Comparison of ENCODE assay signal across 8 cellular contexts in the genomic region with DNA sequence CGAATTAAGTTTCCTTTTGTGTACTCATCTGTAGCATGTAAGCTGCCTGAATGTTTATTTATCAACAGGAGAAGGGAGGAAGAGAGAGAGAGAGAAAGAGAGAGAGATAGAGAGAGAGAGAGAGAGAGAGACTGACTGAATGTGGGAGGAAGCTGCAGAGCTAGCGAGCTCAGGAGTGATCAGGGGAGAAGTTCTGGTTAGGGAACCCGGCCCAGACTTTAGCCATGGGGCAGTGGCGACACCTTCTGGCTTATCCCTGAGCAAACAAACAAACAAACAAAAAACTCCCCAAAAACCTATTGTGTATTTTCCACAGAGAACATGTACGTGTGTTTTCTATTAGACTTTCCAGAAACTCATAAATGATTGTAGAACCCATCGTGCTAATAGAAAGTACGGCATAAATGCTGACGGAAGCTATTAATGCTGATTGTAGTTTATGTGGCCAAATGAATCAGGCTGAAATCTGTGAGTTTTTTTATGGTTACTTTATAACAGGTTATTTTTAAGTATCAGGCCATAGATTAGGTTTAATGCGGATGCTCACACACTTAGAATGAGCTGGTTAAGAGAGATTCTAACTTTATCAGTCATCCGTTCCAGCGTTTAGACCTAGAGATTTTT.
DNase-seq lines count a peak whose midpoint lies in the region; ATAC-seq, FAIRE-seq and TF ChIP-seq lines count a peak whose summit lies in the region.

No MANE protein-coding gene starts in this region.

- ATAC-seq in HG03139 (IDR thresholded peaks at IDR 0.05; ENCODE audit: unreplicated experiment) = no peak

- no peak overlapping the region for H2AK5ac ChIP-seq in H1 (ENCODE audit: low read depth, low read length)

- no peak overlapping the region for H2BK5ac ChIP-seq in H1 (ENCODE audit: low read depth, low read length)

- no peak overlapping the region for H4K8ac ChIP-seq in H1 (ENCODE audit: extremely low read depth, insufficient read depth, low read length)

- H3K23me2 ChIP-seq in H1 (ENCODE audit: low read depth, low read length) = no peaks in the 10 kb centered on the region

- H3K9me3 ChIP-seq in H1 (ENCODE audit: insufficient read depth in 2 of 2, low read depth in 1 of 2, low read length in 1 of 2) = no peaks in the 10 kb centered on the region

- H3K27me3 Mint-ChIP-seq in activated CD4-positive, alpha-beta memory T cell treated with anti-CD3 and anti-CD28 coated beads for 36 hours = no peaks in the 10 kb centered on the region
- no peaks in the 10 kb centered on the region for H3K27me3 Mint-ChIP-seq in mesothelial cell of epicardium (ENCODE audit: low read depth)

- no peak overlapping the region for H3K27ac ChIP-seq in H1 (ENCODE audit: low read depth, low read length)

- TF ChIP-seq POLR2A in H1 (IDR thresholded peaks at IDR 0.05; ENCODE audit: control extremely low read depth in 1 of 2, low read depth in 2 of 2, low read length in 2 of 2) = no peak

- 42% methylated on average over 11 of the region's 11 CpGs; no CpG with 5 or more reads in 1 of the 2 experiments for WGBS in H1 (ENCODE audit: extremely low coverage in 1 of 2, insufficient coverage in 1 of 2, insufficient read length in 1 of 2, insufficient replicate concordance in 2 of 2, low coverage in 1 of 2, low lambda C conversion rate in 2 of 2, missing lambda C conversion rate in 1 of 2), 2 experiments

- peaks cover 52% of the 10 kb centered on the region for H3K4me1 Mint-ChIP-seq in activated CD4-positive, alpha-beta memory T cell treated with anti-CD3 and anti-CD28 coated beads for 36 hours (ENCODE audit: low read depth)
- H3K4me1 Mint-ChIP-seq in mesothelial cell of epicardium = peaks cover 24% of the 10 kb centered on the region

- no peak overlapping the region for H3K4me2 ChIP-seq in H1 (ENCODE audit: insufficient read depth in 1 of 2, low read depth in 2 of 2, low read length in 2 of 2)

- H3K18ac ChIP-seq in H1 (ENCODE audit: extremely low read depth, low read length) = no peak overlapping the region

- TF ChIP-seq CTCF in H1 (IDR thresholded peaks at IDR 0.05; ENCODE audit: control extremely low read depth in 1 of 3, insufficient read depth in 1 of 3, low read depth in 1 of 3, low read length in 3 of 3) (peak; percentile 62 to 80 (median 79)), mesothelial cell of epicardium (IDR thresholded peaks at IDR 0.05; ENCODE audit: unreplicated experiment) (peak; percentile 34)

- H2BK15ac ChIP-seq in H1 (ENCODE audit: low read length) = no peak overlapping the region

- no peaks in the 10 kb centered on the region for H3K36me3 ChIP-seq in H1 (ENCODE audit: control insufficient read depth in 2 of 4, insufficient read depth in 4 of 4, low read length in 3 of 4)

- H3K56ac ChIP-seq in H1 (replicated peaks; ENCODE audit: insufficient read length, low read depth, low read length) = no peak overlapping the region

- H3K36me3 Mint-ChIP-seq in activated CD4-positive, alpha-beta memory T cell treated with anti-CD3 and anti-CD28 coated beads for 36 hours = peaks cover 1% of the 10 kb centered on the region
- H3K36me3 Mint-ChIP-seq in mesothelial cell of epicardium = no peaks in the 10 kb centered on the region

- H3K9ac ChIP-seq in H1 (replicated peaks in 1 of 4; ENCODE audit: extremely low read depth in 1 of 4, low read depth in 3 of 4, low read length in 3 of 4) = no peak overlapping the region

- no peaks in the 10 kb centered on the region for H3K9me3 Mint-ChIP-seq in activated CD4-positive, alpha-beta memory T cell treated with anti-CD3 and anti-CD28 coated beads for 36 hours
- no peaks in the 10 kb centered on the region for H3K9me3 Mint-ChIP-seq in mesothelial cell of epicardium

- FAIRE-seq in GM19239 (lab: Jason Lieb, UNC) (peak; percentile 82), H1 (lab: Jason Lieb, UNC) (peak; percentile 42)

- TF ChIP-seq EP300 in H1 (IDR thresholded peaks at IDR 0.05; ENCODE audit: borderline replicate concordance in 1 of 2, low read depth in 2 of 2, low read length in 2 of 2) = no peak

- H3K79me2 ChIP-seq in H1 (ENCODE audit: control insufficient read depth in 1 of 2, insufficient read depth in 2 of 2, low read length in 2 of 2) = no peaks in the 10 kb centered on the region

- TF ChIP-seq RAD21 in H1 (IDR thresholded peaks at IDR 0.05 in 1 of 2, conservative IDR thresholded peaks at IDR 0.05 in 1 of 2; ENCODE audit: low read depth in 2 of 2, low read length in 2 of 2) = peak; percentile 96 to 97

- peaks cover 0 to 3% (median 0%) of the 10 kb centered on the region in 4 experiments; a peak in 4 of 7 replicates for H3K27me3 ChIP-seq in H1 (replicated peaks in 1 of 4; ENCODE audit: control insufficient read depth in 3 of 4, extremely low read depth in 1 of 4, insufficient read depth in 3 of 4, low read length in 3 of 4)

- H3K14ac ChIP-seq in H1 (ENCODE audit: insufficient read length) = no peak overlapping the region

- no peak overlapping the region for H3K4ac ChIP-seq in H1 (replicated peaks; ENCODE audit: insufficient read length, low read depth, low read length)

- peaks cover 3 to 13% (median 5%) of the 10 kb centered on the region in 4 experiments for H3K4me1 ChIP-seq in H1 (replicated peaks in 1 of 4; ENCODE audit: control insufficient read depth in 3 of 4, insufficient read depth in 4 of 4, low read length in 3 of 4)

- peak overlapping the region; percentile 67 for H3K4me3 Mint-ChIP-seq in activated CD4-positive, alpha-beta memory T cell treated with anti-CD3 and anti-CD28 coated beads for 36 hours
- H3K4me3 Mint-ChIP-seq in mesothelial cell of epicardium = no peak overlapping the region

- no peak overlapping the region for H3K4me3 ChIP-seq in H1 (ENCODE audit: extremely low read depth in 1 of 4, insufficient read depth in 2 of 4, low read depth in 3 of 4, low read length in 4 of 4)

- POLR2A ChIA-PET in activated CD4-positive, alpha-beta memory T cell treated with anti-CD3 and anti-CD28 coated beads for 36 hours (lab: Charles Lee) = interaction anchor here (0.6 to 5.3 kb wide), 16 partner anchors 81 to 1292 kb away, joined by 3 to 51 read pairs (median 4); a partner anchor contains a TSS
- POLR2A ChIA-PET in H1 (lab: Charles Lee; ENCODE audit: partially characterized antibody) = no interaction called here

- peak overlapping the region; percentile 97 for H3K27ac Mint-ChIP-seq in activated CD4-positive, alpha-beta memory T cell treated with anti-CD3 and anti-CD28 coated beads for 36 hours
- peak overlapping the region; percentile 9 for H3K27ac Mint-ChIP-seq in mesothelial cell of epicardium

- peak overlapping the region; percentile 68; the same call in 1 of the 2 replicates for H2AFZ ChIP-seq in H1 (ENCODE audit: low read length)

- no peak overlapping the region for H2BK120ac ChIP-seq in H1 (replicated peaks; ENCODE audit: low read depth, low read length)

- DNase-seq in Ammon's horn (ENCODE audit: low spot score) = peak; percentile 88
- peak; percentile 53 for DNase-seq in GM19239 (ENCODE audit: insufficient read length, low spot score)
- peak; percentile 69 for DNase-seq in NCI-H2227 (lab: John Stamatoyannopoulos, UW; ENCODE audit: unreplicated experiment)
- DNase-seq in activated CD4-positive, alpha-beta memory T cell treated with anti-CD3 and anti-CD28 coated beads for 36 hours = peak; percentile 83
- DNase-seq in H1 (ENCODE audit: low read depth in 1 of 2, low spot score in 2 of 2) = peak; percentile 59 to 81
- peak; percentile 53 to 59 for DNase-seq in mesothelial cell of epicardium (ENCODE audit: low spot score in 2 of 2, unreplicated experiment in 2 of 2)
- DNase-seq in stimulated activated CD8-positive, alpha-beta memory T cell treated with anti-CD3 and anti-CD28 coated beads, Interleukin-2, amount 100 ng/mL, for 1 hour (ENCODE audit: low read depth in 2 of 2) = peak; percentile 2 to 19

- CTCF ChIA-PET in activated CD4-positive, alpha-beta memory T cell treated with anti-CD3 and anti-CD28 coated beads for 36 hours (lab: Charles Lee) = interaction anchor here (0.5 to 4.0 kb wide), 40 partner anchors 8 to 1453 kb away, joined by 3 to 35 read pairs (median 4); a partner anchor contains a TSS
- CTCF ChIA-PET in H1 (lab: Charles Lee; ENCODE audit: partially characterized antibody) = interaction anchor here (0.5 to 3.2 kb wide), 50 partner anchors 8 to 1449 kb away, joined by 3 to 21 read pairs (median 4); no protein-coding TSS in a partner anchor

- H4K5ac ChIP-seq in H1 (ENCODE audit: insufficient read length, low read depth, low read length) = no peak overlapping the region

- intact Hi-C loops in activated CD4-positive, alpha-beta memory T cell treated with anti-CD3 and anti-CD28 coated beads for 36 hours (cut with micrococcal nuclease) = loop anchor here (1.0 to 5.0 kb wide), 9 partner anchors 134 to 1448 kb away; no protein-coding TSS in a partner anchor

- no peak overlapping the region for H3K23ac ChIP-seq in H1 (ENCODE audit: insufficient read length)

- no peaks in the 10 kb centered on the region for H3K79me1 ChIP-seq in H1 (ENCODE audit: low read depth, low read length)

- H2BK20ac ChIP-seq in H1 (ENCODE audit: low read length) = no peak overlapping the region

- H4K91ac ChIP-seq in H1 (replicated peaks; ENCODE audit: insufficient read length, low read length) = no peak overlapping the region

- no peaks in the 10 kb centered on the region for H4K20me1 ChIP-seq in H1 (replicated peaks in 1 of 2; ENCODE audit: control insufficient read depth in 1 of 2, insufficient read depth in 2 of 2, low read length in 2 of 2)

- H2BK12ac ChIP-seq in H1 (ENCODE audit: low read depth, low read length) = no peak overlapping the region

TF ChIP-seq in H1, 55 proteins besides CTCF, POLR2A, EP300 and RAD21:
- TF ChIP-seq MAFK (IDR thresholded peaks at IDR 0.05; ENCODE audit: low read depth, low read length) = peak; percentile 33; the same call in 1 of the 2 replicates
- TF ChIP-seq JUND (IDR thresholded peaks at IDR 0.05; ENCODE audit: low read length) = peak; percentile 76
- no peak for TF ChIP-seq SIX5 (IDR thresholded peaks at IDR 0.05; ENCODE audit: low read depth, low read length)
- no peak for TF ChIP-seq TBP (IDR thresholded peaks at IDR 0.05; ENCODE audit: low read depth, low read length)

Comparison
In these comparisons a context has a peak if more than half of its experiments do, and no peak if none do; other contexts are left out.
1. DNase-seq: peak in every context shown above with its lines; median percentile 88 in Ammon's horn; 83 in activated CD4-positive, alpha-beta memory T cell treated with anti-CD3 and anti-CD28 coated beads for 36 hours; 70 in H1; 69 in NCI-H2227; 56 in mesothelial cell of epicardium; 53 in GM19239; 10 in stimulated activated CD8-positive, alpha-beta memory T cell treated with anti-CD3 and anti-CD28 coated beads, Interleukin-2, amount 100 ng/mL, for 1 hour.